12 cellular contexts compared by ENCODE assay signal in the genomic region with DNA sequence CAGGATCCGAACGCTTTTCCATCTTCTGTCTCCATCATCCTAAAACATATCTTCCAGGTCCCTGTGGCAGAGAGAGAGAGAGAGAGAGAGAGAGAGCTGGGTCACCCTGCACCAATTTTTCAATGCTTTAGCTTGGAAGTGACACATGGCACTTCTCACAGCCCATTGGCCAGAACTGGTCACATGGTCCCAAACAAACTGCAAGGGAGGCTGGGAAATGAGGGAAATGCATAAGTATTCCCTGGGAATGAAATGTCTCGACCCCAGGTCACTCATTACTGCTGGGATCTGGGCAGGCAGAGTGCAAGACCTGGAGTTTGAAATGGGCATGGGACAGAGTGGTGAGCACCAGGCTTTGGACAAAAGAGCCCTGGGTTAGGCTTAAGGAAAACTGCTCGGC. TPM values are rescaled to one million over a fixed set of nuclear protein-coding genes. Genes with fewer than 3 reads are reported as not detected.
DNase-seq lines count a peak whose midpoint lies in the region; ATAC-seq, FAIRE-seq and TF ChIP-seq lines count a peak whose summit lies in the region.
"Had no signal": no experiment of that assay in that cellular context is flagged by ENCODE, and none has a peak within 500 bp of the region (broad histone marks: within the 10 kb centered on the region; RNA-seq: fewer than 3 reads in every experiment).

No MANE protein-coding gene starts in this region.

- H3K36me3 ChIP-seq in K562 (ENCODE audit: control insufficient read depth, insufficient read depth, low read length): no peaks in the 10 kb centered on the region

- H2AFZ ChIP-seq in K562 (ENCODE audit: low read depth, low read length): peak overlapping the region; percentile 77

- no peaks in the 10 kb centered on the region for H4K20me1 ChIP-seq in K562 (replicated peaks; ENCODE audit: control insufficient read depth, insufficient read depth, low read length)

- H3K27ac ChIP-seq in K562 (ENCODE audit: extremely low read depth, low read depth, low read length): no peak overlapping the region

- DNase-seq in activated effector memory CD4-positive, alpha-beta T cell treated with anti-CD3 and anti-CD28 coated beads, Interleukin-2, amount 50 U/mL, for 16 hours: peak; percentile 43
- DNase-seq in activated effector memory CD4-positive, alpha-beta T cell treated with Interleukin-2 at 50 U/mL for 16 hours: no peak
- DNase-seq in K562 (ENCODE audit: extremely low read depth in 1 of 4, low spot score in 3 of 4) (peak in 2 of 4 experiments; percentile 45 to 50), mesenteric fat pad (ENCODE audit: low spot score) (peak; percentile 62), iPS-NIHi11 (ENCODE audit: low spot score) (no peak), AG20443 (ENCODE audit: low spot score) (no peak)
- DNase-seq: Caco-2, NCI-H2171 treated with DMSO at 0.1 percent for 48 hours, NCI-H526, OCI-M1 had no signal

- ATAC-seq in K562: peak; percentile 60
- no peak for ATAC-seq in GM19452 (IDR thresholded peaks at IDR 0.05; ENCODE audit: unreplicated experiment)

- TF ChIP-seq POLR2A in K562 (conservative IDR thresholded peaks at IDR 0.05): no peak

- no peaks in the 10 kb centered on the region for H3K9me3 ChIP-seq in K562 (replicated peaks; ENCODE audit: control insufficient read depth, insufficient read depth, low read depth, low read length)
- H3K9me3 ChIP-seq: Caco-2 had no signal

- H3K4me3 ChIP-seq in K562: no peak overlapping the region

- in situ Hi-C loops in K562 (cut with MboI): no loop called here

- POLR2A ChIA-PET in K562 (lab: Yijun Ruan, JAX): no interaction called here

- H3K9me1 ChIP-seq in K562 (ENCODE audit: control insufficient read depth, insufficient read depth, low read length): no peaks in the 10 kb centered on the region

- TF ChIP-seq RAD21 in Ishikawa (IDR thresholded peaks at IDR 0.05; ENCODE audit: low read depth) (no peak), K562 (CRISPR knock-in tag; conservative IDR thresholded peaks at IDR 0.05 in 1 of 2, IDR thresholded peaks at IDR 0.05 in 1 of 2) (no peak)

- intact Hi-C loops in K562 (cut with micrococcal nuclease): no loop called here

- TF ChIP-seq EP300 in Ishikawa (IDR thresholded peaks at IDR 0.05; ENCODE audit: borderline replicate concordance) (no peak), K562 (IDR thresholded peaks at IDR 0.05; ENCODE audit: low read length) (no peak)

- H3K27me3 ChIP-seq in K562 (ENCODE audit: control insufficient read depth in 2 of 2, insufficient read depth in 2 of 2, low read length in 2 of 2): no peaks in the 10 kb centered on the region

- TF ChIP-seq CTCF in K562 (IDR thresholded peaks at IDR 0.05 in 2 of 3, conservative IDR thresholded peaks at IDR 0.05 in 1 of 3; ENCODE audit: insufficient read depth in 2 of 3, low read depth in 1 of 3, low read length in 3 of 3): no peak

- no TSS peak for BruUV-seq in K562 (replicated peaks; lab: Mats Ljungman, UMichigan)

- CTCF ChIA-PET in K562 (lab: Yijun Ruan, JAX; ENCODE audit: low intra/inter-chr PET ratio): no interaction called here

- no peak overlapping the region for H3K9ac ChIP-seq in K562 (ENCODE audit: insufficient read depth in 1 of 2, low read depth in 2 of 2, low read length in 2 of 2)

- H3K4me1 ChIP-seq in K562 (replicated peaks in 1 of 2; ENCODE audit: control insufficient read depth in 2 of 2, insufficient read depth in 2 of 2, low read length in 2 of 2): peaks cover 11 to 18% of the 10 kb centered on the region in 2 experiments
- H3K4me1 ChIP-seq: Caco-2 had no signal

- no peaks in the 10 kb centered on the region for H3K79me2 ChIP-seq in K562 (ENCODE audit: control insufficient read depth, insufficient read depth, low read length)

- 61% methylated on average over 3 of the region's 4 CpGs for WGBS in K562 (ENCODE audit: insufficient coverage, low coverage, missing lambda C conversion rate)

- H3K4me2 ChIP-seq in K562 (ENCODE audit: insufficient read depth, low read length): no peak overlapping the region

- FAIRE-seq in K562 (lab: Jason Lieb, UNC): peak; percentile 35

TF ChIP-seq in Ishikawa, 13 proteins besides CTCF, POLR2A, EP300 and RAD21 (continues in another document):
- no peak for TF ChIP-seq FOXM1 (IDR thresholded peaks at IDR 0.05; ENCODE audit: borderline replicate concordance, low read depth)
- TF ChIP-seq, protein P1, sequence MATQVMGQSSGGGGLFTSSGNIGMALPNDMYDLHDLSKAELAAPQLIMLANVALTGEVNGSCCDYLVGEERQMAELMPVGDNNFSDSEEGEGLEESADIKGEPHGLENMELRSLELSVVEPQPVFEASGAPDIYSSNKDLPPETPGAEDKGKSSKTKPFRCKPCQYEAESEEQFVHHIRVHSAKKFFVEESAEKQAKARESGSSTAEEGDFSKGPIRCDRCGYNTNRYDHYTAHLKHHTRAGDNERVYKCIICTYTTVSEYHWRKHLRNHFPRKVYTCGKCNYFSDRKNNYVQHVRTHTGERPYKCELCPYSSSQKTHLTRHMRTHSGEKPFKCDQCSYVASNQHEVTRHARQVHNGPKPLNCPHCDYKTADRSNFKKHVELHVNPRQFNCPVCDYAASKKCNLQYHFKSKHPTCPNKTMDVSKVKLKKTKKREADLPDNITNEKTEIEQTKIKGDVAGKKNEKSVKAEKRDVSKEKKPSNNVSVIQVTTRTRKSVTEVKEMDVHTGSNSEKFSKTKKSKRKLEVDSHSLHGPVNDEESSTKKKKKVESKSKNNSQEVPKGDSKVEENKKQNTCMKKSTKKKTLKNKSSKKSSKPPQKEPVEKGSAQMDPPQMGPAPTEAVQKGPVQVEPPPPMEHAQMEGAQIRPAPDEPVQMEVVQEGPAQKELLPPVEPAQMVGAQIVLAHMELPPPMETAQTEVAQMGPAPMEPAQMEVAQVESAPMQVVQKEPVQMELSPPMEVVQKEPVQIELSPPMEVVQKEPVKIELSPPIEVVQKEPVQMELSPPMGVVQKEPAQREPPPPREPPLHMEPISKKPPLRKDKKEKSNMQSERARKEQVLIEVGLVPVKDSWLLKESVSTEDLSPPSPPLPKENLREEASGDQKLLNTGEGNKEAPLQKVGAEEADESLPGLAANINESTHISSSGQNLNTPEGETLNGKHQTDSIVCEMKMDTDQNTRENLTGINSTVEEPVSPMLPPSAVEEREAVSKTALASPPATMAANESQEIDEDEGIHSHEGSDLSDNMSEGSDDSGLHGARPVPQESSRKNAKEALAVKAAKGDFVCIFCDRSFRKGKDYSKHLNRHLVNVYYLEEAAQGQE (IDR thresholded peaks at IDR 0.05; ENCODE audit: low read depth): no peak

TF ChIP-seq in K562, 482 proteins besides CTCF, POLR2A, EP300 and RAD21 (continues in another document):
- TF ChIP-seq RAD51 (IDR thresholded peaks at IDR 0.05; ENCODE audit: borderline replicate concordance, low read depth): peak; percentile 79
- no peak for TF ChIP-seq CREM (IDR thresholded peaks at IDR 0.05; ENCODE audit: low read depth)
- no peak for TF ChIP-seq PTTG1 (tag; IDR thresholded peaks at IDR 0.05; ENCODE audit: low read depth)
- TF ChIP-seq, protein P2, sequence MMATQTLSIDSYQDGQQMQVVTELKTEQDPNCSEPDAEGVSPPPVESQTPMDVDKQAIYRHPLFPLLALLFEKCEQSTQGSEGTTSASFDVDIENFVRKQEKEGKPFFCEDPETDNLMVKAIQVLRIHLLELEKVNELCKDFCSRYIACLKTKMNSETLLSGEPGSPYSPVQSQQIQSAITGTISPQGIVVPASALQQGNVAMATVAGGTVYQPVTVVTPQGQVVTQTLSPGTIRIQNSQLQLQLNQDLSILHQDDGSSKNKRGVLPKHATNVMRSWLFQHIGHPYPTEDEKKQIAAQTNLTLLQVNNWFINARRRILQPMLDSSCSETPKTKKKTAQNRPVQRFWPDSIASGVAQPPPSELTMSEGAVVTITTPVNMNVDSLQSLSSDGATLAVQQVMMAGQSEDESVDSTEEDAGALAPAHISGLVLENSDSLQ (IDR thresholded peaks at IDR 0.05): 0 out of 2 replicates have a peak, but pooled peaks have one; percentile 5
- TF ChIP-seq TRIM28 (IDR thresholded peaks at IDR 0.05): no peak

RNA-seq across cellular contexts. Expression of a gene that starts 37.0 kb away (rescaled TPM):
- total RNA-seq in K562 (2011; cell fraction: chromatin; rRNA removed; ENCODE audit: low replicate concordance): 2.6 and 6.2 TPM in 2 replicates
- 3.9 and 7.0 TPM in 2 replicates for total RNA-seq in K562 (2011; cell fraction: nucleolus; rRNA removed)
- total RNA-seq in K562 (2011; cell fraction: nucleoplasm; rRNA removed): 3.3 and 4.1 TPM in 2 replicates
- total RNA-seq in K562 (2014; rRNA removed) (2.9 and 3.0 TPM in 2 replicates), K562 (2014; rRNA removed; fragmentation: Illumina TruSeq; extraction: Trizol) (1.1 and 1.3 TPM in 2 replicates), K562 (2015; rRNA removed; fragmentation: Illumina TruSeq; extraction: Trizol) (0.90 and 0.94 TPM in 2 replicates), K562 (2021) (2.1 and 2.5 TPM in 2 replicates), mesenteric fat pad (56.2 TPM)
- polyA plus RNA-seq in K562 (2011; rRNA removed) (1.8 TPM in 2 replicates), K562 (2014; fragmentation: Illumina TruSeq; extraction: Trizol) (1.4 and 1.6 TPM in 2 replicates), K562 (2014; fragmentation: Nextera tagmentation; extraction: Ambion mirVana) (under 1 TPM; 0.13 to 0.23 TPM), K562 (2014; rRNA removed) (1.8 and 2.9 TPM in 2 replicates)
- polyA plus RNA-seq in K562 (2011; cell fraction: cytosol; rRNA removed): 3.3 and 3.7 TPM in 2 replicates
- polyA plus RNA-seq in K562 (2011; cell fraction: nucleus; rRNA removed): 4.6 and 5.7 TPM in 2 replicates
- polyA plus RNA-seq in K562 (2012): 1.7 and 4.1 TPM in 2 replicates
- 3.4 and 3.7 TPM in 2 replicates for polyA minus RNA-seq in K562 (2011; rRNA and poly(A)+ RNA removed)
- polyA minus RNA-seq in K562 (2011; cell fraction: cytosol; rRNA and poly(A)+ RNA removed): 2.0 and 4.6 TPM in 2 replicates
- 3.8 and 4.7 TPM in 2 replicates for polyA minus RNA-seq in K562 (2011; cell fraction: nucleus; rRNA and poly(A)+ RNA removed)

Comparison
In these comparisons a context has a peak if more than half of its experiments do, and no peak if none do; other contexts are left out.
1. DNase-seq: peak in activated effector memory CD4-positive, alpha-beta T cell treated with anti-CD3 and anti-CD28 coated beads, Interleukin-2, amount 50 U/mL, for 16 hours (single experiment) and mesenteric fat pad (single experiment); none in activated effector memory CD4-positive, alpha-beta T cell treated with Interleukin-2 at 50 U/mL for 16 hours (single experiment), iPS-NIHi11 (single experiment) and AG20443 (single experiment).